In the genomic region with DNA sequence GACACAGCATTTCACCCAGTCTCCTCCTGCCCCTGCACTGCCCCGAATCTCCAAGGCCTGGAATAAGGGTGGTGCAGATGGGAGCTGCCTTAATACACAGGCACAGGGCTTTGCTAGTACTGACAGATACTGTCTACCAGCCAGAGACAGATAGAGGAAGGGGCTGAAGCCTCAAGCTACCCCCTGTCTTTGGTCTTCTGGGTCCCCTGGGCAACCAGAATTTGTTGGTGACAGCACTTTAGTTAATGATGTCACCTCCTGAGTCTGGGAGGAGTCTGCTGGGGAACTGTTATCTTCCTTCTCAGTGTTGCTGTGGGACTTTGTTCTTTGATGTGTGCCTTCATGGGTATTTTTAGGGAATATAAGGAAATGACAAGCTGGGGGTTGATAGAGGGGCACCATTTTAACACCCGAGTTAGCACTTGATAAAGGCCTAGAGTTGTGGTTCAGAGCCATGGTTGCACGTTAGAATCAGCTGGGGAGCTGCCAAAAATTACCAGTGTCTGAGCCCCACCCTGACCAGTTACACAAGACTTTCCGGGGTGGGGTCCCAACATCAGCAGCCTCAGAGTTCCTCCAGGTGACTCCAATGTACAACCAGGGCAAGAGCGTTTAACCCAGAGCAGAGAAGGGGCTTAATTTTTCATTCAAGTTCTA, we compare ENCODE assay signal across 10 cellular contexts.
DNase-seq lines count a peak whose midpoint lies in the region; ATAC-seq and TF ChIP-seq lines count a peak whose summit lies in the region.
"Had no signal": no experiment of that assay in that cellular context is flagged by ENCODE, and none has a peak within 500 bp of the region (broad histone marks: within the 10 kb centered on the region; RNA-seq: fewer than 3 reads in every experiment).

No MANE protein-coding gene starts in this region.

- peaks cover 0 to 4% (median 0%) of the 10 kb centered on the region in 3 experiments; a peak in 1 of 7 replicates for H3K36me3 Mint-ChIP-seq in H9 (ENCODE audit: insufficient read depth in 1 of 3, low read depth in 3 of 3)
- H3K36me3 Mint-ChIP-seq in dendritic cell treated with granulocyte-macrophage colony-stimulating factor and Interleukin-4, amounts not matched to agents 40 ng/mL and 50 ng/mL, for 4 days (ENCODE audit: low read depth) = peaks cover 31% of the 10 kb centered on the region

- H3K27me3 Mint-ChIP-seq in H9 (ENCODE audit: low read depth) = no peaks in the 10 kb centered on the region
- H3K27me3 Mint-ChIP-seq in dendritic cell treated with granulocyte-macrophage colony-stimulating factor and Interleukin-4, amounts not matched to agents 40 ng/mL and 50 ng/mL, for 4 days = no peaks in the 10 kb centered on the region

- H2AK5ac ChIP-seq in H9 (ENCODE audit: insufficient read length, low read length) = no peak overlapping the region

- no peak overlapping the region for H3T11ph ChIP-seq in H9 (ENCODE audit: low read length)

- H3K4me2 ChIP-seq in H9 (ENCODE audit: insufficient read depth, insufficient read length, low read length) = no peak overlapping the region
- no peak overlapping the region for H3K4me2 ChIP-seq in PC-9

- no CpG with 5 or more reads among the region's 5 CpGs for WGBS in H9 (ENCODE audit: extremely low coverage, insufficient read length, low lambda C conversion rate)

- H3K79me1 ChIP-seq in H9 (ENCODE audit: insufficient read depth, low read depth, low read length, poor library complexity, severe bottlenecking) = no peaks in the 10 kb centered on the region

- no peak overlapping the region for H3K4me3 Mint-ChIP-seq in H9
- no peak overlapping the region for H3K4me3 Mint-ChIP-seq in dendritic cell treated with granulocyte-macrophage colony-stimulating factor and Interleukin-4, amounts not matched to agents 40 ng/mL and 50 ng/mL, for 4 days

- no peak overlapping the region for H3K56ac ChIP-seq in H9 (ENCODE audit: insufficient read length, low read depth, low read length)

- H2AFZ ChIP-seq in H9 (ENCODE audit: low read length) (no peak overlapping the region), PC-9 (no peak overlapping the region)

- no peak overlapping the region for H3K9ac ChIP-seq in H9 (ENCODE audit: extremely low read depth, insufficient read length, low read length)

- H4K8ac ChIP-seq in H9 (replicated peaks; ENCODE audit: insufficient read length, low read depth, low read length) = no peak overlapping the region

- H3K79me2 ChIP-seq in H9 (ENCODE audit: insufficient read depth, low read length) (no peaks in the 10 kb centered on the region), PC-9 (ENCODE audit: low read depth) (no peaks in the 10 kb centered on the region)

- ATAC-seq in omental fat pad (ENCODE audit: low FRiP score) = no peak
- no peak for ATAC-seq in HG03045 (IDR thresholded peaks at IDR 0.05; ENCODE audit: unreplicated experiment)
- no peak for ATAC-seq in HG03025 (IDR thresholded peaks at IDR 0.05; ENCODE audit: low FRiP score, unreplicated experiment)
- no peak for ATAC-seq in GM18505 (IDR thresholded peaks at IDR 0.05; ENCODE audit: unreplicated experiment)
- ATAC-seq: HCT116 had no signal

- 0 out of 2 replicates have a peak, but pooled peaks cover 4% of the 10 kb centered on the region for H3F3A ChIP-seq in PC-9 (ENCODE audit: insufficient read depth, low read depth)

- H3K4me3 ChIP-seq in PC-9 = no peak overlapping the region

- POLR2A ChIA-PET in PC-9 (lab: Charles Lee; ENCODE audit: unreplicated experiment) = no interaction called here

- no TSS peak for BruUV-seq in PC-9 (replicated peaks; lab: Mats Ljungman, UMichigan)

- H3K4me1 ChIP-seq in H9 (ENCODE audit: insufficient read depth, low read length) = no peaks in the 10 kb centered on the region
- no peaks in the 10 kb centered on the region for H3K4me1 ChIP-seq in PC-9 (replicated peaks; ENCODE audit: insufficient read depth)

- TF ChIP-seq CTCF in H9 (conservative IDR thresholded peaks at IDR 0.05) (no peak), omental fat pad (IDR thresholded peaks at IDR 0.05) (no peak), PC-9 (conservative IDR thresholded peaks at IDR 0.05) (no peak)

- no peaks in the 10 kb centered on the region for H3K36me3 ChIP-seq in PC-9 (ENCODE audit: low read depth)

- no peak overlapping the region for H3K18ac ChIP-seq in H9 (ENCODE audit: insufficient read length, low read depth, low read length)

- no peaks in the 10 kb centered on the region for H3K9me3 ChIP-seq in H9 (ENCODE audit: control insufficient read depth, low read depth, low read length)
- no peaks in the 10 kb centered on the region for H3K9me3 ChIP-seq in PC-9 (ENCODE audit: insufficient read depth, low read depth)

- H3K27me3 ChIP-seq in H9 (ENCODE audit: insufficient read depth, low read length) (no peaks in the 10 kb centered on the region), PC-9 (ENCODE audit: insufficient read depth, low read depth) (no peaks in the 10 kb centered on the region)

- no peak for TF ChIP-seq POLR2A in GM18505 (IDR thresholded peaks at IDR 0.05; ENCODE audit: borderline replicate concordance, extremely low read depth, insufficient read depth, insufficient read length)

- H2BK5ac ChIP-seq in H9 (ENCODE audit: insufficient read length, low read length) = no peak overlapping the region

- no peak overlapping the region for H2BK20ac ChIP-seq in H9 (ENCODE audit: low read depth, low read length, poor library complexity, severe bottlenecking)

- intact Hi-C loops in dendritic cell treated with granulocyte-macrophage colony-stimulating factor and Interleukin-4, amounts not matched to agents 40 ng/mL and 50 ng/mL, for 4 days (cut with micrococcal nuclease) = no loop called here
- intact Hi-C loops in PC-9 (cut with micrococcal nuclease; ENCODE audit: unreplicated experiment) = no loop called here

- no peak overlapping the region for H2BK12ac ChIP-seq in H9 (ENCODE audit: insufficient read length, low read depth, low read length)

- CTCF ChIA-PET in PC-9 (lab: Charles Lee) = interaction anchor here (0.6 kb wide), 1 partner anchor 10 kb away, joined by 4 read pairs; no protein-coding TSS in a partner anchor

- no peaks in the 10 kb centered on the region for H3K4me1 Mint-ChIP-seq in H9
- peaks cover 37% of the 10 kb centered on the region for H3K4me1 Mint-ChIP-seq in dendritic cell treated with granulocyte-macrophage colony-stimulating factor and Interleukin-4, amounts not matched to agents 40 ng/mL and 50 ng/mL, for 4 days (ENCODE audit: low read depth)

- H3K9me2 ChIP-seq in PC-9 (ENCODE audit: insufficient read depth) = 0 out of 2 replicates have a peak, but pooled peaks cover 4% of the 10 kb centered on the region

- H2BK15ac ChIP-seq in H9 (ENCODE audit: low read depth, low read length) = no peak overlapping the region

- H3K27ac Mint-ChIP-seq in H9 = no peak overlapping the region
- H3K27ac Mint-ChIP-seq in dendritic cell treated with granulocyte-macrophage colony-stimulating factor and Interleukin-4, amounts not matched to agents 40 ng/mL and 50 ng/mL, for 4 days = peak overlapping the region; percentile 77

- H3K9me3 Mint-ChIP-seq in H9 = no peaks in the 10 kb centered on the region
- no peaks in the 10 kb centered on the region for H3K9me3 Mint-ChIP-seq in dendritic cell treated with granulocyte-macrophage colony-stimulating factor and Interleukin-4, amounts not matched to agents 40 ng/mL and 50 ng/mL, for 4 days

- H3K23me2 ChIP-seq in H9 (ENCODE audit: insufficient read length, low read depth, low read length, poor library complexity, severe bottlenecking) = no peaks in the 10 kb centered on the region

- no peak overlapping the region for H2BK120ac ChIP-seq in H9 (ENCODE audit: low read depth, low read length, poor library complexity, severe bottlenecking)

- H4K20me1 ChIP-seq in H9 (ENCODE audit: control insufficient read depth, insufficient read depth, insufficient read length) (no peaks in the 10 kb centered on the region), PC-9 (ENCODE audit: insufficient read depth) (no peaks in the 10 kb centered on the region)

- H4K91ac ChIP-seq in H9 (ENCODE audit: insufficient read length, low read depth, low read length) = no peak overlapping the region

- H4K5ac ChIP-seq in H9 (ENCODE audit: insufficient read length, low read depth, low read length) = no peak overlapping the region

- no peak overlapping the region for H3K14ac ChIP-seq in H9 (ENCODE audit: insufficient read depth, low read length)

- DNase-seq in H9 (peak; percentile 9), T-helper 9 cell (peak; percentile 50), omental fat pad (ENCODE audit: low spot score) (peak; percentile 17), PC-9 (no peak)
- DNase-seq: NCI-H1092 had no signal

- H3K27ac ChIP-seq in H9 (ENCODE audit: insufficient read length, low read depth, low read length) = no peak overlapping the region
- H3K27ac ChIP-seq in PC-9 = no peak overlapping the region

- H3K23ac ChIP-seq in H9 (ENCODE audit: insufficient read length, low read depth, low read length) = no peak overlapping the region

- H3K4ac ChIP-seq in H9 (ENCODE audit: low read depth, low read length) = no peak overlapping the region

Comparison
In these comparisons a context has a peak if more than half of its experiments do, and no peak if none do; other contexts are left out.
1. DNase-seq: peak in H9 (single experiment), T-helper 9 cell (single experiment) and omental fat pad (single experiment); none in PC-9 (0 of 2).